ENCODE assay signal across 1 cellular context in genomic region chr4:153731239-153731638, GRCh38.
TF ChIP-seq lines count a peak whose summit lies in the region.

No MANE protein-coding gene starts in this region.

TF ChIP-seq in HCT116, 20 proteins besides CTCF, POLR2A, EP300 and RAD21 (continued from another document):
- no peak for TF ChIP-seq POLR2AphosphoS5 (IDR thresholded peaks at IDR 0.05; ENCODE audit: low read depth, low read length)
